Comparison of ENCODE assay signal across 33 cellular contexts in the genomic region with DNA sequence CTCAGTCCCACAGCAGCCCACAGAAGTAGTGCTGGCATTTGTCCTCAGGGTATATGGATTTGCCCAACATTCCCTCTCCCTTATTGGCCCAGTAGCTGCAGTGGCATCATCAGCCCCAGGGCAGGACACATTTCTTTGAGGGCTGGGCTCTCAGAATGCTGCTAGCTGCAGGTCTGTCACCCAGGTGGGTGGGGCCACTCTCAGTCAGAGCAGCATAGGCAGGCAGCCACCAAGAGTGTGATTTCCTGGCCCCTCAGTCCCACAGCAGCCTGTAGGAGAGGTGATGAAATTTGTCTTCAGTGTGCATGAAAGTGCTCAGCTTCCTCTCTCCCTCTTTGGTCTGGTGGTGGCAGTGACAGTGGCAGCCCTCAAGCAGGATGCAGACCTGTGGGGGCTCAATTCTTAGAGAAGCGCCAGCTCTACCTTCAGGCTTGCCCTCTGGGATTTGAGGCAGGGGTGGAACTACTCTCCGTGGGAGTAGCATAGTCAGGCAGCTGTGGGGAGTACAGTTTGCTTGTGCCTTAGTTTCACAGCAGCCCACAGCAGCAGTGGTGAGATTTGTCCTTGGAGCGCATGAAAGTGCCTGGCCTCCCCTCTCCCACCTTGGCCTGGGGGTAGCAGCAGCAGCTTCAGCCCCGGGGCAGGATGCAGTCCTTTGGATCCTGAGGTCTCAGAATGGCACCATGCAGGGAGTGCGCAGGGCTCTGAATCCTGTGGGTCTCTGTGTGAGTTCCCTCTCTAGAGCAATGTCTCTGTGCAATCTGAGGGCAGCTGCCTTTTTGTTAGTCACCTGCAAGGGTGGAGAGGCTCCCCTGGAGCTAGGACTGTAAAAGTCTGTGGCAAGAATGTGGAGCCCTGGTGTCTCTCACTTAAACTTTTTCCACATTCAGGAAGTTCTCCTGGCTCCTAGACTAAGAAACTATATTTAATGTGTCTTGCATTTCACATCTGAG.
A peak's percentile ranks its signal among the peaks of the same experiment; 100 is the strongest.
DNase-seq lines count a peak whose midpoint lies in the region; ATAC-seq and TF ChIP-seq lines count a peak whose summit lies in the region.
"Had no signal": no experiment of that assay in that cellular context is flagged by ENCODE, and none has a peak within 500 bp of the region (broad histone marks: within the 10 kb centered on the region; RNA-seq: fewer than 3 reads in every experiment).

No MANE protein-coding gene starts in this region.

- no peak for TF ChIP-seq POLR2A in ovary (IDR thresholded peaks at IDR 0.05)

- no peak overlapping the region for H3K4me2 ChIP-seq in mesendoderm (ENCODE audit: low read length)
- H3K4me2 ChIP-seq: A549, neural progenitor cell, PC-9 had no signal

- H3K23ac ChIP-seq in mesendoderm (ENCODE audit: low read length) = no peak overlapping the region

- TF ChIP-seq CTCF in chondrocyte (IDR thresholded peaks at IDR 0.05) (no peak), ovary (IDR thresholded peaks at IDR 0.05) (no peak), mucosa of descending colon (IDR thresholded peaks at IDR 0.05) (no peak)

- no peak overlapping the region for H3K4me3 ChIP-seq in mesendoderm (ENCODE audit: low read length)
- H3K4me3 ChIP-seq in ovary = no peak overlapping the region
- no peak overlapping the region for H3K4me3 ChIP-seq in mucosa of descending colon
- H3K4me3 ChIP-seq in CD8-positive, alpha-beta memory T cell (ENCODE audit: low read length) = no peak overlapping the region
- H3K4me3 ChIP-seq: A549, breast epithelium, coronary artery, esophagus muscularis mucosa, gastrocnemius medialis, K562, MG63, neural progenitor cell, PC-9, tibial nerve had no signal

- H3K27me3 Mint-ChIP-seq in chondrocyte (ENCODE audit: low read depth) = no peaks in the 10 kb centered on the region
- H3K27me3 Mint-ChIP-seq in CD8-positive, alpha-beta memory T cell = no peaks in the 10 kb centered on the region
- H3K27me3 Mint-ChIP-seq: B cell; effector memory CD8-positive, alpha-beta T cell; stimulated activated naive CD8-positive, alpha-beta T cell treated with anti-CD3 and anti-CD28 coated beads, Interleukin-15, amount 100 ng/mL, for 72 hours had no signal

- H3K27ac Mint-ChIP-seq in chondrocyte (ENCODE audit: unreplicated experiment) = no peak overlapping the region
- no peak overlapping the region for H3K27ac Mint-ChIP-seq in CD8-positive, alpha-beta memory T cell
- H3K27ac Mint-ChIP-seq: B cell; effector memory CD8-positive, alpha-beta T cell; HFFc6; neural progenitor cell; stimulated activated naive CD8-positive, alpha-beta T cell treated with anti-CD3 and anti-CD28 coated beads, Interleukin-15, amount 100 ng/mL, for 72 hours had no signal

- no peaks in the 10 kb centered on the region for H3K79me1 ChIP-seq in mesendoderm (ENCODE audit: low read length)

- H3K36me3 Mint-ChIP-seq in chondrocyte (ENCODE audit: low read depth) = peaks cover 11% of the 10 kb centered on the region
- no peaks in the 10 kb centered on the region for H3K36me3 Mint-ChIP-seq in CD8-positive, alpha-beta memory T cell

- H3K27me3 ChIP-seq in mesendoderm (ENCODE audit: insufficient read depth, low read length, poor library complexity) (no peaks in the 10 kb centered on the region), ovary (no peaks in the 10 kb centered on the region)
- no peaks in the 10 kb centered on the region for H3K27me3 ChIP-seq in CD8-positive, alpha-beta memory T cell (ENCODE audit: insufficient read depth, low read length, poor library complexity, severe bottlenecking)
- H3K27me3 ChIP-seq: breast epithelium, esophagus muscularis mucosa, gastrocnemius medialis, MG63, neural progenitor cell, tibial nerve had no signal

- H4K8ac ChIP-seq in mesendoderm (ENCODE audit: low read depth, low read length) = no peak overlapping the region

- H3K79me2 ChIP-seq in mesendoderm (ENCODE audit: control insufficient read depth, insufficient read depth, low read length) = no peaks in the 10 kb centered on the region

- H3K9me3 Mint-ChIP-seq in chondrocyte (ENCODE audit: low read depth) = peaks cover 28% of the 10 kb centered on the region
- peaks cover 11 to 28% (median 22%) of the 10 kb centered on the region in 5 donors for H3K9me3 Mint-ChIP-seq in CD8-positive, alpha-beta memory T cell

- H3K9me3 ChIP-seq in ovary = no peaks in the 10 kb centered on the region
- H3K9me3 ChIP-seq in mucosa of descending colon = peaks cover 18% of the 10 kb centered on the region
- H3K9me3 ChIP-seq in CD8-positive, alpha-beta memory T cell (ENCODE audit: low read length) = peaks cover 5% of the 10 kb centered on the region
- H3K9me3 ChIP-seq: A549, gastrocnemius medialis, MG63 had no signal

- no peak overlapping the region for H3K18ac ChIP-seq in mesendoderm (ENCODE audit: low read length)

- no peak overlapping the region for H2BK5ac ChIP-seq in mesendoderm (ENCODE audit: low read length)

- intact Hi-C loops in ovary (cut with DNase I) = no loop called here
- intact Hi-C loops in mucosa of descending colon (cut with DNase I, micrococcal nuclease) = no loop called here

- ATAC-seq in HG02885 (IDR thresholded peaks at IDR 0.05; ENCODE audit: poor library complexity, unreplicated experiment) = peak; percentile 66
- no peak for ATAC-seq in GM21526 (IDR thresholded peaks at IDR 0.05; ENCODE audit: low FRiP score, unreplicated experiment)
- ATAC-seq in mucosa of descending colon = no peak
- ATAC-seq: A549; effector memory CD8-positive, alpha-beta T cell; gastrocnemius medialis; K562; sciatic nerve; stimulated activated naive CD8-positive, alpha-beta T cell treated with anti-CD3 and anti-CD28 coated beads, Interleukin-15, amount 100 ng/mL, for 72 hours had no signal

- H2BK120ac ChIP-seq in mesendoderm (ENCODE audit: low read depth, low read length) = no peak overlapping the region

- no peak overlapping the region for H3K9ac ChIP-seq in mesendoderm (ENCODE audit: low read length)
- H3K9ac ChIP-seq: neural progenitor cell had no signal

- H3K27ac ChIP-seq in mesendoderm (ENCODE audit: low read depth, low read length) (peak overlapping the region; percentile 51), ovary (no peak overlapping the region)
- no peak overlapping the region for H3K27ac ChIP-seq in CD8-positive, alpha-beta memory T cell (ENCODE audit: low read depth, low read length)
- H3K27ac ChIP-seq: A549, breast epithelium, coronary artery, esophagus muscularis mucosa, gastrocnemius medialis, neural progenitor cell, PC-9, tibial nerve had no signal

- TF ChIP-seq EP300 in ovary (IDR thresholded peaks at IDR 0.05) = no peak

- H2AK5ac ChIP-seq in mesendoderm (ENCODE audit: low read length) = peak overlapping the region; percentile 97

- CTCF ChIA-PET in CD8-positive, alpha-beta memory T cell (lab: Charles Lee) = no interaction called here

- WGBS in mesendoderm (ENCODE audit: extremely low coverage, insufficient coverage, low lambda C conversion rate) = no CpG with 5 or more reads among the region's 5 CpGs
- WGBS in ovary, 3 donors = 59 to 69% (median 60%) methylated on average over 5 of the region's 5 CpGs

- H4K5ac ChIP-seq in mesendoderm (ENCODE audit: low read length) = no peak overlapping the region

- H3K4me1 ChIP-seq in mesendoderm (ENCODE audit: control insufficient read depth, low read depth, low read length) (peaks cover 1% of the 10 kb centered on the region), ovary (ENCODE audit: insufficient read depth) (no peaks in the 10 kb centered on the region), mucosa of descending colon (ENCODE audit: low read depth) (no peaks in the 10 kb centered on the region)
- no peaks in the 10 kb centered on the region for H3K4me1 ChIP-seq in CD8-positive, alpha-beta memory T cell (ENCODE audit: insufficient read depth, low read length)
- H3K4me1 ChIP-seq: A549, breast epithelium, esophagus muscularis mucosa, gastrocnemius medialis, neural progenitor cell, tibial nerve had no signal

- H3K4me3 Mint-ChIP-seq in chondrocyte (ENCODE audit: unreplicated experiment) = no peak overlapping the region
- no peak overlapping the region for H3K4me3 Mint-ChIP-seq in CD8-positive, alpha-beta memory T cell
- H3K4me3 Mint-ChIP-seq: activated T-cell treated with anti-CD3 and anti-CD28 coated beads, Interleukin-2, amount 50 U/mL, for 4 hours; B cell; effector memory CD8-positive, alpha-beta T cell; HFFc6; neural progenitor cell; stimulated activated naive CD8-positive, alpha-beta T cell treated with anti-CD3 and anti-CD28 coated beads, Interleukin-15, amount 100 ng/mL, for 72 hours had no signal

- peak overlapping the region; percentile 46 for H3K56ac ChIP-seq in mesendoderm (ENCODE audit: low read length)

- H2BK15ac ChIP-seq in mesendoderm (replicated peaks; ENCODE audit: low read depth) = no peak overlapping the region

- peak; percentile 10 for DNase-seq in AG20443 (ENCODE audit: low spot score)
- DNase-seq in chondrocyte (ENCODE audit: low spot score) = peak; percentile 73
- DNase-seq in mesendoderm = peak; percentile 81
- no peak for DNase-seq in ovary
- DNase-seq in mucosa of descending colon = no peak
- no peak for DNase-seq in CD8-positive, alpha-beta memory T cell
- DNase-seq: activated CD4-positive, alpha-beta T cell treated with anti-CD3 and anti-CD28 coated beads for 4 hours; activated naive CD4-positive, alpha-beta T cell treated with Interleukin-2 at 50 U/mL for 16 hours; activated T-cell treated with anti-CD3 and anti-CD28 coated beads, Interleukin-2, amount 50 U/mL, for 4 hours; amniotic stem cell; effector memory CD8-positive, alpha-beta T cell; gastrocnemius medialis; GF-D8; HFFc6; hippocampal formation; MG63; NCI-H1417 treated with DMSO at 0.1 percent for 48 hours; NCI-H446; NCI-H82; SHP77; stimulated activated naive CD8-positive, alpha-beta T cell treated with anti-CD3 and anti-CD28 coated beads, Interleukin-15, amount 100 ng/mL, for 72 hours had no signal

- no peak overlapping the region for H3K4ac ChIP-seq in mesendoderm (ENCODE audit: low read depth, low read length)

- H3K36me3 ChIP-seq in mesendoderm (ENCODE audit: control insufficient read depth, insufficient read depth, low read length) = no peaks in the 10 kb centered on the region
- no peaks in the 10 kb centered on the region for H3K36me3 ChIP-seq in ovary
- no peaks in the 10 kb centered on the region for H3K36me3 ChIP-seq in mucosa of descending colon (ENCODE audit: low read depth)
- H3K36me3 ChIP-seq in CD8-positive, alpha-beta memory T cell (ENCODE audit: insufficient read depth, low read length) = no peaks in the 10 kb centered on the region
- H3K36me3 ChIP-seq: breast epithelium, esophagus muscularis mucosa, gastrocnemius medialis, MG63, neural progenitor cell, tibial nerve had no signal

- H3K4me1 Mint-ChIP-seq in chondrocyte (ENCODE audit: low read depth) = no peaks in the 10 kb centered on the region
- no peaks in the 10 kb centered on the region for H3K4me1 Mint-ChIP-seq in CD8-positive, alpha-beta memory T cell
- H3K4me1 Mint-ChIP-seq: B cell; neural progenitor cell; stimulated activated naive CD8-positive, alpha-beta T cell treated with anti-CD3 and anti-CD28 coated beads, Interleukin-15, amount 100 ng/mL, for 72 hours had no signal

- POLR2A ChIA-PET in CD8-positive, alpha-beta memory T cell (lab: Charles Lee) = no interaction called here

Comparison
In these comparisons a context has a peak if more than half of its experiments do, and no peak if none do; other contexts are left out.
1. DNase-seq: peak in AG20443 (single experiment), chondrocyte (single experiment) and mesendoderm (single experiment); none in ovary (0 of 5), mucosa of descending colon (0 of 3) and CD8-positive, alpha-beta memory T cell (0 of 5).